In genomic region chr3:140950154-140950553, GRCh38 we compare ENCODE assay signal across 22 cellular contexts. TPM values are rescaled to one million over a fixed set of nuclear protein-coding genes. Genes with fewer than 3 reads are reported as not detected.
DNase-seq lines count a peak whose midpoint lies in the region; ATAC-seq, FAIRE-seq and TF ChIP-seq lines count a peak whose summit lies in the region.
"Had no signal": no experiment of that assay in that cellular context is flagged by ENCODE, and none has a peak within 500 bp of the region (broad histone marks: within the 10 kb centered on the region; RNA-seq: fewer than 3 reads in every experiment).

No MANE protein-coding gene starts in this region.

- H3K9me3 ChIP-seq in A549: no peaks in the 10 kb centered on the region
- no peaks in the 10 kb centered on the region for H3K9me3 ChIP-seq in hepatocyte (ENCODE audit: low read depth)
- H3K9me3 ChIP-seq in tibial artery: no peaks in the 10 kb centered on the region
- H3K9me3 ChIP-seq: HAP-1 had no signal

- peaks cover 10% of the 10 kb centered on the region for H3K36me3 Mint-ChIP-seq in progenitor cell of endocrine pancreas (ENCODE audit: insufficient read depth)

- no peak for TF ChIP-seq EP300 in A549 (IDR thresholded peaks at IDR 0.05)

- DNase-seq in A549 (ENCODE audit: low read depth in 1 of 2, low spot score in 1 of 2) (no peak), Caki2 (ENCODE audit: low read depth) (peak; percentile 33), hepatocyte (ENCODE audit: low spot score) (no peak), progenitor cell of endocrine pancreas (ENCODE audit: low spot score, unreplicated experiment) (no peak), tibial artery (no peak), NCI-H1930 (lab: John Stamatoyannopoulos, UW) (no peak)
- DNase-seq: CD4-positive, CD25-positive, alpha-beta regulatory T cell; DND-41; GM23248; KG1; NCI-H1092 treated with DMSO at 0.1 percent for 48 hours; NCI-H1436 treated with DMSO at 0.1 percent for 48 hours; NCI-H2029; NCI-H2171; NCI-H345; NCI-H524 treated with DMSO at 0.1 percent for 48 hours; NCI-H82; SIG-M5 had no signal

- peaks cover 54% of the 10 kb centered on the region for H3K4me1 ChIP-seq in A549
- H3K4me1 ChIP-seq in hepatocyte (ENCODE audit: insufficient read depth): peaks cover 17% of the 10 kb centered on the region
- H3K4me1 ChIP-seq in tibial artery: peaks cover 0 to 71% (median 19%) of the 10 kb centered on the region in 4 donors

- no peaks in the 10 kb centered on the region for H3K27me3 ChIP-seq in hepatocyte
- no peaks in the 10 kb centered on the region for H3K27me3 ChIP-seq in tibial artery

- H3K4me3 ChIP-seq in A549 (no peak overlapping the region), hepatocyte (no peak overlapping the region), tibial artery (no peak overlapping the region)
- H3K4me3 ChIP-seq: GM12878, GM23248, HAP-1 had no signal

- H4K20me1 ChIP-seq in hepatocyte (ENCODE audit: insufficient read depth, poor library complexity, severe bottlenecking): peaks cover 70% of the 10 kb centered on the region

- no peak for FAIRE-seq in A549 (lab: Jason Lieb, UNC)
- FAIRE-seq: GM12878 had no signal

- H3K27ac ChIP-seq in A549 (no peak overlapping the region), hepatocyte (no peak overlapping the region), tibial artery (no peak overlapping the region)
- H3K27ac ChIP-seq: GM23248 had no signal

- peaks cover 4% of the 10 kb centered on the region for H3K9me3 Mint-ChIP-seq in progenitor cell of endocrine pancreas (ENCODE audit: low read depth)

- H3K4me2 ChIP-seq in A549 (peak overlapping the region; percentile 48), hepatocyte (peak overlapping the region; percentile 19)

- H3K36me3 ChIP-seq in hepatocyte (replicated peaks; ENCODE audit: insufficient read depth, low read depth): no peaks in the 10 kb centered on the region
- no peaks in the 10 kb centered on the region for H3K36me3 ChIP-seq in tibial artery

- H2AFZ ChIP-seq in hepatocyte: no peak overlapping the region
- H2AFZ ChIP-seq: GM23248 had no signal

- no peak for TF ChIP-seq RAD21 in A549 (conservative IDR thresholded peaks at IDR 0.05 in 1 of 2, IDR thresholded peaks at IDR 0.05 in 1 of 2)

- TF ChIP-seq CTCF in A549 (IDR thresholded peaks at IDR 0.05) (no peak), hepatocyte (IDR thresholded peaks at IDR 0.05; ENCODE audit: poor library complexity) (no peak), progenitor cell of endocrine pancreas (IDR thresholded peaks at IDR 0.05; ENCODE audit: unreplicated experiment) (no peak), tibial artery (IDR thresholded peaks at IDR 0.05) (no peak)

- CTCF ChIA-PET in A549 (lab: Yijun Ruan, JAX): no interaction called here

- H3K4me3 Mint-ChIP-seq in progenitor cell of endocrine pancreas (ENCODE audit: low read depth): peak overlapping the region; percentile 5

- H3K9me2 ChIP-seq in hepatocyte (replicated peaks; ENCODE audit: insufficient read depth): no peaks in the 10 kb centered on the region

- H3K4me1 Mint-ChIP-seq in progenitor cell of endocrine pancreas (ENCODE audit: low read depth): peaks cover 72% of the 10 kb centered on the region

- intact Hi-C loops in tibial artery (cut with DNase I; ENCODE audit: low total_unique reads): no loop called here

- no peak for TF ChIP-seq POLR2A in A549 (IDR thresholded peaks at IDR 0.05; ENCODE audit: low read length)

- H3K27me3 Mint-ChIP-seq in progenitor cell of endocrine pancreas: no peaks in the 10 kb centered on the region
- H3K27me3 Mint-ChIP-seq: CD4-positive, CD25-positive, alpha-beta regulatory T cell had no signal

- H3K27ac Mint-ChIP-seq in progenitor cell of endocrine pancreas: peak overlapping the region; percentile 84

- in situ Hi-C loops in Caki2 (cut with HindIII; ENCODE audit: low pct_unique_long_range_greater_than_20kb, low sequenced_read_pairs): no loop called here

- WGBS in A549 (ENCODE audit: missing lambda C conversion rate): no CpG with 5 or more reads among the region's 1 CpG
- 83% methylated on average over 1 of the region's 1 CpG for WGBS in hepatocyte (ENCODE audit: low lambda C conversion rate, missing lambda C conversion rate)

- H3K79me2 ChIP-seq in hepatocyte: peaks cover 96% of the 10 kb centered on the region

- ATAC-seq in A549 (no peak), HG03045 (IDR thresholded peaks at IDR 0.05; ENCODE audit: unreplicated experiment) (no peak)
- ATAC-seq: Panc1 had no signal

- POLR2A ChIA-PET in A549 (lab: Yijun Ruan, JAX): no interaction called here

TF ChIP-seq in A549, 52 proteins besides CTCF, POLR2A, EP300 and RAD21:
- no peak for TF ChIP-seq BCL3 (IDR thresholded peaks at IDR 0.05)
- no peak for TF ChIP-seq RARB (CRISPR knock-in tag; IDR thresholded peaks at IDR 0.05)

RNA-seq across cellular contexts. Expression of gene SLC25A36, which starts 8.5 kb away (rescaled TPM):
- polyA plus RNA-seq in A549 (2011; rRNA removed) (61.4 and 75.0 TPM in 2 replicates), A549 (2017; fragmentation: RNase III; extraction: RNeasy Plus Mini Kit Qiagen cat#74134 plus additional on column Dnase treatment) (15.7 to 18.2 TPM (median 17.7 TPM) in 3 replicates), hepatocyte (38.4 and 41.3 TPM in 2 replicates)
- polyA plus RNA-seq in A549 (2012; cell fraction: cytosol; rRNA removed): 6.1 and 9.7 TPM in 2 replicates
- 11.5 and 12.3 TPM in 2 replicates for polyA plus RNA-seq in A549 (2012; cell fraction: nucleus; rRNA removed)
- 23.2 and 33.5 TPM in 2 replicates for polyA minus RNA-seq in A549 (2011; rRNA and poly(A)+ RNA removed)
- 38.1 and 39.1 TPM in 2 replicates for total RNA-seq in Caki2 (2014; rRNA removed; shearing (Covaris generic); ENCODE audit: low replicate concordance)
- total RNA-seq in hepatocyte (81.5 and 118 TPM in 2 replicates), progenitor cell of endocrine pancreas (130 and 136 TPM in 2 replicates)
